ENCODE assay signal across 23 cellular contexts in the genomic region with DNA sequence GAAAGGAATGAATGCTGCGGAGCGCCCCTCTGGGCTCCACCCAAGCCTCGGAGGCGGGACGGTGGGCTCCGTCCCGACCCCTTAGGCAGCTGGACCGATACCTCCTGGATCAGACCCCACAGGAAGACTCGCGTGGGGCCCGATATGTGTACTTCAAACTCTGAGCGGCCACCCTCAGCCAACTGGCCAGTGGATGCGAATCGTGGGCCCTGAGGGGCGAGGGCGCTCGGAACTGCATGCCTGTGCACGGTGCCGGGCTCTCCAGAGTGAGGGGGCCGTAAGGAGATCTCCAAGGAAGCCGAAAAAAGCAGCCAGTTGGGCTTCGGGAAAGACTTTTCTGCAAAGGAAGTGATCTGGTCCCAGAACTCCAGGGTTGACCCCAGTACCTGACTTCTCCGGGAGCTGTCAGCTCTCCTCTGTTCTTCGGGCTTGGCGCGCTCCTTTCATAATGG. TPM values are rescaled to one million over a fixed set of nuclear protein-coding genes. Genes with fewer than 3 reads are reported as not detected.
"Had no signal": no experiment of that assay in that cellular context is flagged by ENCODE, and none has a peak within 500 bp of the region (broad histone marks: within the 10 kb centered on the region; RNA-seq: fewer than 3 reads in every experiment).

No MANE protein-coding gene starts in this region.

- H3K36me3 ChIP-seq: brain microvascular endothelial cell, gastrocnemius medialis, heart left ventricle, neutrophil, right lobe of liver, spleen, stomach had no signal

- H3K27ac ChIP-seq: brain microvascular endothelial cell, gastrocnemius medialis, heart left ventricle, neutrophil, right lobe of liver, spleen, stomach, testis had no signal

- ATAC-seq: activated CD4-positive, CD25-positive, alpha-beta regulatory T cell treated with anti-CD3 and anti-CD28 coated beads, Interleukin-2, amount 50 U/mL, for 24 hours; gastrocnemius medialis; heart left ventricle; naive thymus-derived CD4-positive, alpha-beta T cell; T-cell had no signal

- H3K27me3 ChIP-seq: testis had no signal

- H3K4me1 ChIP-seq: gastrocnemius medialis, right lobe of liver had no signal

- H3K9me3 ChIP-seq: gastrocnemius medialis, heart left ventricle, neutrophil, right lobe of liver, SK-N-SH, stomach, testis had no signal

- H3K4me3 ChIP-seq: gastrocnemius medialis, heart left ventricle, lung, right lobe of liver, stomach had no signal

- FAIRE-seq: islet of Langerhans had no signal

- DNase-seq: activated CD4-positive, alpha-beta T cell treated with anti-CD3 and anti-CD28 coated beads, Interleukin-2, amount 50 U/mL, for 1 hour; activated T-cell treated with anti-CD3 and anti-CD28 coated beads for 4 hours; amygdala; brain microvascular endothelial cell; effector memory CD4-positive, alpha-beta T cell; erythroblast; gastrocnemius medialis; heart left ventricle; naive thymus-derived CD4-positive, alpha-beta T cell; right lobe of liver; SK-N-SH; spleen; stomach; T-cell; T-helper 9 cell; testis had no signal

RNA-seq across cellular contexts. Expression of a gene that starts 8.6 kb away (rescaled TPM):
- total RNA-seq: activated T-helper 2 cell treated with anti-CD3 and anti-CD28 coated beads, Interferon-gamma antibody, Interleukin-2, Interleukin-4, amounts not matched to agents 10 μg/mL and 5 μg/mL and 100 μg/mL, durations not matched to agents 14 hours and 24 hours and 36 hours; gastrocnemius medialis; heart left ventricle; lung; naive thymus-derived CD4-positive, alpha-beta T cell; posterior vena cava; spleen; T-cell; urinary bladder had no signal
- polyA plus RNA-seq: heart left ventricle; lung; naive thymus-derived CD4-positive, alpha-beta T cell; SK-N-SH; spleen; urinary bladder had no signal

RNA-seq across cellular contexts. Expression of a gene that starts 40.7 kb away (rescaled TPM):
- total RNA-seq: activated T-helper 2 cell treated with anti-CD3 and anti-CD28 coated beads, Interferon-gamma antibody, Interleukin-2, Interleukin-4, amounts not matched to agents 10 μg/mL and 5 μg/mL and 100 μg/mL, durations not matched to agents 14 hours and 24 hours and 36 hours; heart left ventricle; naive thymus-derived CD4-positive, alpha-beta T cell; posterior vena cava; right lobe of liver; spleen; urinary bladder had no signal
- polyA plus RNA-seq: heart left ventricle; lung; naive thymus-derived CD4-positive, alpha-beta T cell; SK-N-SH; urinary bladder had no signal
